ENCODE assay signal across 1 cellular context in the genomic region with DNA sequence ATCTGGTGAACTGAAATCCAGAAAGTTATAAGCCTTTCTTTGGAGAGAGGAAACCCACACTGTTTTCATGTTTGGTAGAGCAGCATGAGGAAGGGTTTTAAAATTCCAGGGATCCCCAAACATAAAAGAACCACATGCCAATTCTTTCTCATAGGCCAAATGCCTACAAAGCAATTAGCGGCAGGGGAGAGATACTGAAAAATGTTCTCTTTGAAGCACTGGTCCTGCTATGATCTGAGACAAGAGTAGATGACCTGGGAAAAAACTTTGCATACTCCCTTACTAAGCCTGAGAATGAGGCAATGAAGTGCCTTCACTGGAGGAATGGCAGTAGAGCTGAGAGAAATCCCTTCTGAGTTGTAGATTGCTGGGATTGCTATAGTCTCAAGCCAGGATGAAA.
TF ChIP-seq lines count a peak whose summit lies in the region.

No MANE protein-coding gene starts in this region.

TF ChIP-seq in GM23338, 12 proteins besides CTCF, POLR2A, EP300 and RAD21 (continued from another document):
- TF ChIP-seq, protein P1, sequence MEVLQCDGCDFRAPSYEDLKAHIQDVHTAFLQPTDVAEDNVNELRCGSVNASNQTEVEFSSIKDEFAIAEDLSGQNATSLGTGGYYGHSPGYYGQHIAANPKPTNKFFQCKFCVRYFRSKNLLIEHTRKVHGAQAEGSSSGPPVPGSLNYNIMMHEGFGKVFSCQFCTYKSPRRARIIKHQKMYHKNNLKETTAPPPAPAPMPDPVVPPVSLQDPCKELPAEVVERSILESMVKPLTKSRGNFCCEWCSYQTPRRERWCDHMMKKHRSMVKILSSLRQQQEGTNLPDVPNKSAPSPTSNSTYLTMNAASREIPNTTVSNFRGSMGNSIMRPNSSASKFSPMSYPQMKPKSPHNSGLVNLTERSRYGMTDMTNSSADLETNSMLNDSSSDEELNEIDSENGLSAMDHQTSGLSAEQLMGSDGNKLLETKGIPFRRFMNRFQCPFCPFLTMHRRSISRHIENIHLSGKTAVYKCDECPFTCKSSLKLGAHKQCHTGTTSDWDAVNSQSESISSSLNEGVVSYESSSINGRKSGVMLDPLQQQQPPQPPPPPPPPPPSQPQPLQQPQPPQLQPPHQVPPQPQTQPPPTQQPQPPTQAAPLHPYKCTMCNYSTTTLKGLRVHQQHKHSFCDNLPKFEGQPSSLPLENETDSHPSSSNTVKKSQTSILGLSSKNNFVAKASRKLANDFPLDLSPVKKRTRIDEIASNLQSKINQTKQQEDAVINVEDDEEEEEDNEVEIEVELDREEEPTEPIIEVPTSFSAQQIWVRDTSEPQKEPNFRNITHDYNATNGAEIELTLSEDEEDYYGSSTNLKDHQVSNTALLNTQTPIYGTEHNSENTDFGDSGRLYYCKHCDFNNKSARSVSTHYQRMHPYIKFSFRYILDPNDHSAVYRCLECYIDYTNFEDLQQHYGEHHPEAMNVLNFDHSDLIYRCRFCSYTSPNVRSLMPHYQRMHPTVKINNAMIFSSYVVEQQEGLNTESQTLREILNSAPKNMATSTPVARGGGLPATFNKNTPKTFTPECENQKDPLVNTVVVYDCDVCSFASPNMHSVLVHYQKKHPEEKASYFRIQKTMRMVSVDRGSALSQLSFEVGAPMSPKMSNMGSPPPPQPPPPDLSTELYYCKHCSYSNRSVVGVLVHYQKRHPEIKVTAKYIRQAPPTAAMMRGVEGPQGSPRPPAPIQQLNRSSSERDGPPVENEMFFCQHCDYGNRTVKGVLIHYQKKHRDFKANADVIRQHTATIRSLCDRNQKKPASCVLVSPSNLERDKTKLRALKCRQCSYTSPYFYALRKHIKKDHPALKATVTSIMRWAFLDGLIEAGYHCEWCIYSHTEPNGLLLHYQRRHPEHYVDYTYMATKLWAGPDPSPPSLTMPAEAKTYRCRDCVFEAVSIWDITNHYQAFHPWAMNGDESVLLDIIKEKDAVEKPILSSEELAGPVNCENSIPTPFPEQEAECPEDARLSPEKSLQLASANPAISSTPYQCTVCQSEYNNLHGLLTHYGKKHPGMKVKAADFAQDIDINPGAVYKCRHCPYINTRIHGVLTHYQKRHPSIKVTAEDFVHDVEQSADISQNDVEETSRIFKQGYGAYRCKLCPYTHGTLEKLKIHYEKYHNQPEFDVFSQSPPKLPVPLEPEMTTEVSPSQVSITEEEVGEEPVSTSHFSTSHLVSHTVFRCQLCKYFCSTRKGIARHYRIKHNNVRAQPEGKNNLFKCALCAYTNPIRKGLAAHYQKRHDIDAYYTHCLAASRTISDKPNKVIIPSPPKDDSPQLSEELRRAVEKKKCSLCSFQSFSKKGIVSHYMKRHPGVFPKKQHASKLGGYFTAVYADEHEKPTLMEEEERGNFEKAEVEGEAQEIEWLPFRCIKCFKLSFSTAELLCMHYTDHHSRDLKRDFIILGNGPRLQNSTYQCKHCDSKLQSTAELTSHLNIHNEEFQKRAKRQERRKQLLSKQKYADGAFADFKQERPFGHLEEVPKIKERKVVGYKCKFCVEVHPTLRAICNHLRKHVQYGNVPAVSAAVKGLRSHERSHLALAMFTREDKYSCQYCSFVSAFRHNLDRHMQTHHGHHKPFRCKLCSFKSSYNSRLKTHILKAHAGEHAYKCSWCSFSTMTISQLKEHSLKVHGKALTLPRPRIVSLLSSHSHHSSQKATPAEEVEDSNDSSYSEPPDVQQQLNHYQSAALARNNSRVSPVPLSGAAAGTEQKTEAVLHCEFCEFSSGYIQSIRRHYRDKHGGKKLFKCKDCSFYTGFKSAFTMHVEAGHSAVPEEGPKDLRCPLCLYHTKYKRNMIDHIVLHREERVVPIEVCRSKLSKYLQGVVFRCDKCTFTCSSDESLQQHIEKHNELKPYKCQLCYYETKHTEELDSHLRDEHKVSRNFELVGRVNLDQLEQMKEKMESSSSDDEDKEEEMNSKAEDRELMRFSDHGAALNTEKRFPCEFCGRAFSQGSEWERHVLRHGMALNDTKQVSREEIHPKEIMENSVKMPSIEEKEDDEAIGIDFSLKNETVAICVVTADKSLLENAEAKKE (CRISPR knock-in tag; IDR thresholded peaks at IDR 0.05) = peak; percentile 75; the same call in 1 of the 2 replicates
